Comparison of ENCODE assay signal across 22 cellular contexts in the genomic region with DNA sequence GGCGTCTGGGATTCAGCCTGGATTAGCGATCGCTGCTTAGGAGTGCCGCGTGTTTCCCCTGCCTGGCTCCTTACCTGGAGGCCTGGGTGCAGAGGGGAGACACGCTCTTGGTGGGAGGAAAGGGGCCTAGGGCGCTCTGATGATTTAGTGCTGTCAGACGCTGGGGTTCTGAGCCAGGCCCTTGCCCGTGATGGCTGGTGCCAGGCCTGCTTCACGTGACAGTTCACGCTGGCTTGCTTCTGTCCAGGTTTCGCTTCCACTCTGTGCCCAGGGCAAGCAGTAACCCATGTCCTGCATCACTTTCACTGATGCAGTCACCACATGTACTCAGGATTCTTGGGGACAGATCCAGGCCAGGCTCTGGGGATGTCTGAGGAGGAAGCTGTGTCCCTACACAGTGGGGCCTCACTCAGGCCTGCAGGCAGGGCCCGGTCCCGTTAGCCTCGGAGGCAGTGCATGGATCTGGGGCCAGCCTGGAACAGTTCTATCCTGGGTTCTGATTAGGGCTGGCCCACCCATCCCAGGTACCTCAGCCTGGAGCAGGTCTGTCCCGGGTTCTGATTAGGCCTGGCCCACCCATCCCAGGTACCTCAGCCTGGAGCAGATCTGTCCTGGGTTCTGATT.
"Had no signal": no experiment of that assay in that cellular context is flagged by ENCODE, and none has a peak within 500 bp of the region (broad histone marks: within the 10 kb centered on the region; RNA-seq: fewer than 3 reads in every experiment).

No MANE protein-coding gene starts in this region.

- H3K4me3 Mint-ChIP-seq: immature natural killer cell; naive thymus-derived CD4-positive, alpha-beta T cell; natural killer cell treated with Interleukin-12 subunit alpha and Interleukin-12 subunit beta and Interleukin-15 and Interleukin-18, amount 100 ng/mL, for 72 hours; stimulated activated naive CD8-positive, alpha-beta T cell treated with anti-CD3 and anti-CD28 coated beads, Interleukin-15, Interleukin-2, amounts not matched to agents 100 ng/mL and 50 ng/mL, for 24 hours; type B pancreatic cell had no signal

- H3K36me3 ChIP-seq: left ventricle myocardium inferior, right atrium auricular region, tibial nerve, uterus had no signal

- FAIRE-seq: islet of Langerhans, kidney had no signal

- ATAC-seq: mucosa of descending colon; naive thymus-derived CD4-positive, alpha-beta T cell; natural killer cell treated with Interleukin-12 subunit alpha and Interleukin-12 subunit beta and Interleukin-15 and Interleukin-18, amount 100 ng/mL, for 72 hours; sciatic nerve had no signal

- H3K27me3 Mint-ChIP-seq: naive thymus-derived CD4-positive, alpha-beta T cell; progenitor cell of endocrine pancreas; stimulated activated naive CD8-positive, alpha-beta T cell treated with anti-CD3 and anti-CD28 coated beads, Interleukin-15, Interleukin-2, amounts not matched to agents 100 ng/mL and 50 ng/mL, for 24 hours; type B pancreatic cell had no signal

- H3K27ac ChIP-seq: left ventricle myocardium inferior, right atrium auricular region, skin epidermis, tibial nerve, uterus had no signal

- H3K27ac Mint-ChIP-seq: immature natural killer cell; naive thymus-derived CD4-positive, alpha-beta T cell; natural killer cell treated with Interleukin-12 subunit alpha and Interleukin-12 subunit beta and Interleukin-15 and Interleukin-18, amount 100 ng/mL, for 72 hours; progenitor cell of endocrine pancreas; type B pancreatic cell had no signal

- H3K4me3 ChIP-seq: left ventricle myocardium inferior, lung, mucosa of descending colon, right atrium auricular region, skin epidermis, tibial nerve, uterus had no signal

- H3K9me3 ChIP-seq: mucosa of descending colon, right atrium auricular region, tibial nerve, uterus had no signal

- H3K36me3 Mint-ChIP-seq: natural killer cell treated with Interleukin-12 subunit alpha and Interleukin-12 subunit beta and Interleukin-15 and Interleukin-18, amount 100 ng/mL, for 72 hours had no signal

- H3K4me1 Mint-ChIP-seq: immature natural killer cell; naive thymus-derived CD4-positive, alpha-beta T cell had no signal

- H3K4me1 ChIP-seq: left ventricle myocardium inferior, right atrium auricular region, uterus had no signal

- DNase-seq: immature natural killer cell; kidney; left ventricle myocardium inferior; midbrain; mucosa of descending colon; naive thymus-derived CD4-positive, alpha-beta T cell; stimulated activated CD4-positive, alpha-beta T cell treated with anti-CD3 and anti-CD28 coated beads, Interleukin-12 subunit alpha, Interleukin-12 subunit beta, amount 100 ng/mL, for 4 hours; stimulated activated CD4-positive, alpha-beta T cell treated with anti-CD3 and anti-CD28 coated beads, Interleukin-15, amount 100 ng/mL, for 24 hours; stimulated activated CD4-positive, alpha-beta T cell treated with anti-CD3 and anti-CD28 coated beads, Interleukin-2, amount 100 ng/mL, for 24 hours; stimulated activated CD4-positive, alpha-beta T cell treated with anti-CD3 and anti-CD28 coated beads, Interleukin-4, amount 100 ng/mL, for 1 hour; stimulated activated naive CD4-positive, alpha-beta T cell; uterus had no signal

- H3K27me3 ChIP-seq: right atrium auricular region, tibial nerve, uterus had no signal
